Comparison of ENCODE assay signal across 8 cellular contexts in the genomic region with DNA sequence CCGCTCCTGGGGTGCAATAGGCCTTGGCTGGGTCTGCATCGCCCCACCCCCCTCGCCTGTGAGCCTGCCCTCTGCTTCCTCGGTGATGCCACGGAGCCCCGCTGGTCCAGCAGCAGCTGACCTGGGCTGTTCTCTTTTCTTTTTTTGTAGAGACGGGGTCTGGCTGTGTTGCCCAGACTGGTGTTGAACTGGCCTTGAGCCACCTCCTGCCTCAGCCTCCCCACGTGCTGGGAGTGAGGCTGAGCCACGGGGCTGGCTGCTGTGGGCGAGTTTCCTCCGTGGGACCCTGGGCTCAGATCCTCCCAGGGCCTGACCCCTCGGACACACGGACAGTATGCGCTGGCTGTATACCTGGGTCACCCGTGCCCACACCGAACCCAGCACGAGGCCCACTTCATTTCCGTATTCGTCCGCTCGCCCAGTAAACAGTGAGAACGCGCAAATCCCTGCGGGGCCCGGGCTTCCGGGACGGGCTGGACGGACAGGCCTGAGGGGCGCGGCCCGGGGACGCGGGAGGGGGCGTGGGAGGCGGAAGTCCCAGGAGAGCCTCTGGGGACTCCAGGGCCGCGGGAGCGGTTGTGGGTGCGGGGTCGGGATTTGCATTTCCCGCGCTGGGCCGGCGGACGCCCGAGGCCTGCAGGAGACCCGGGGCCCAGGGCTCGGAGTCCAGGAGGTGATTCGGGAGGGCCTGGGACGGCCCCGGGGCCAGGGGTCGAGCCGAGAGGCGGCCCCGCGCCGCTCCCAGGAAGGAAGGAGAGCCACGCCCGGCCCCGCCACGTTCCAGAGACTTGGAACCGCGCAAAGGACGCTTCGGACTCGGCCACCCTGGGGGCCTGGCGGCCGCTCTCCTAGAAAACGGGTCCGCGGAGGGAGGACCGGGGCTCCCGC. TPM values are rescaled to one million over a fixed set of nuclear protein-coding genes. Genes with fewer than 3 reads are reported as not detected.
A peak's percentile ranks its signal among the peaks of the same experiment; 100 is the strongest.
DNase-seq lines count a peak whose midpoint lies in the region; ATAC-seq and TF ChIP-seq lines count a peak whose summit lies in the region.

No MANE protein-coding gene starts in this region.

- no peak overlapping the region for H3K9ac ChIP-seq in IMR-90 (ENCODE audit: low read depth, low read length)

- no peak overlapping the region for H3K56ac ChIP-seq in IMR-90 (ENCODE audit: extremely low read depth, insufficient read depth, low read length)

- H3K36me3 ChIP-seq in IMR-90 (ENCODE audit: control insufficient read depth, insufficient read depth, low read length) = no peaks in the 10 kb centered on the region

- no peak overlapping the region for H4K91ac ChIP-seq in IMR-90 (ENCODE audit: insufficient read depth, low read depth, low read length)

- in situ Hi-C loops in IMR-90 (cut with MboI; ENCODE audit: low sequenced_read_pairs) = no loop called here

- H2AK9ac ChIP-seq in IMR-90 (replicated peaks; ENCODE audit: low read depth, low read length, poor library complexity) = peak overlapping the region; percentile 70

- H2BK20ac ChIP-seq in IMR-90 (ENCODE audit: low read depth, low read length) = no peak overlapping the region

- peaks cover 8% of the 10 kb centered on the region for H3K9me1 ChIP-seq in IMR-90 (ENCODE audit: insufficient read depth, low read length)

- H3K23ac ChIP-seq in IMR-90 (ENCODE audit: low read depth, low read length) = no peak overlapping the region

- no peak overlapping the region for H3K27ac ChIP-seq in IMR-90 (ENCODE audit: insufficient read depth, low read length)
- peak overlapping the region; percentile 82 for H3K27ac ChIP-seq in foreskin keratinocyte

- no peak overlapping the region; a peak in 1 of 4 replicates for H4K8ac ChIP-seq in IMR-90 (ENCODE audit: low read depth in 2 of 2, low read length in 2 of 2)

- no peak for TF ChIP-seq POLR2A in IMR-90 (IDR thresholded peaks at IDR 0.05; ENCODE audit: low read depth, low read length)

- H3K4me1 ChIP-seq in IMR-90 (ENCODE audit: control insufficient read depth, insufficient read depth, low read length) (peaks cover 7% of the 10 kb centered on the region), foreskin keratinocyte (peaks cover 18% of the 10 kb centered on the region)

- intact Hi-C loops in IMR-90 (cut with micrococcal nuclease) = no loop called here

- no peaks in the 10 kb centered on the region for H3K79me1 ChIP-seq in IMR-90 (ENCODE audit: low read depth in 1 of 2, low read length in 2 of 2)

- 77% methylated on average over 29 of the region's 73 CpGs; no CpG with 5 or more reads in 1 of the 2 experiments for WGBS in IMR-90 (ENCODE audit: extremely low coverage in 2 of 2, insufficient read length in 1 of 2), 2 experiments

- 0 out of 2 replicates have a peak overlapping the region, but pooled peaks have one; percentile 8 for H2BK120ac ChIP-seq in IMR-90 (ENCODE audit: low read depth, low read length)

- POLR2A ChIA-PET in IMR-90 (lab: Charles Lee; ENCODE audit: unreplicated experiment) = no interaction called here

- H3K4me3 ChIP-seq in IMR-90 (ENCODE audit: insufficient read depth, low read depth, low read length) (no peak overlapping the region), skeletal muscle cell (ENCODE audit: low read depth, low read length) (peak overlapping the region; percentile 35)

- TF ChIP-seq CTCF in IMR-90 (conservative IDR thresholded peaks at IDR 0.05; ENCODE audit: low read depth, low read length) (no peak), foreskin keratinocyte (conservative IDR thresholded peaks at IDR 0.05) (no peak)

- H2AK5ac ChIP-seq in IMR-90 (ENCODE audit: low read depth, low read length) = no peak overlapping the region

- H3K18ac ChIP-seq in IMR-90 (ENCODE audit: low read depth, low read length) = no peak overlapping the region

- dilution Hi-C loops in IMR-90 (cut with HindIII; ENCODE audit: low sequenced_read_pairs, unreplicated experiment) = no loop called here

- H2BK15ac ChIP-seq in IMR-90 (ENCODE audit: low read depth, low read length) = no peak overlapping the region

- CTCF ChIA-PET in IMR-90 (lab: Yijun Ruan, JAX) = no interaction called here

- H2AFZ ChIP-seq in IMR-90 (replicated peaks; ENCODE audit: low read length, poor library complexity) = peak overlapping the region; percentile 79

- no peak for DNase-seq in IMR-90
- no peak for DNase-seq in foreskin keratinocyte
- no peak for DNase-seq in skeletal muscle cell (ENCODE audit: low read depth)
- no peak for DNase-seq in NCI-H524 (lab: John Stamatoyannopoulos, UW)

- ATAC-seq in GM18867 (IDR thresholded peaks at IDR 0.05; ENCODE audit: unreplicated experiment) (peak; percentile 67), IMR-90 (ENCODE audit: low read depth) (peak; percentile 27), foreskin keratinocyte (peak; percentile 4), HG03045 (IDR thresholded peaks at IDR 0.05; ENCODE audit: unreplicated experiment) (no peak), GM18870 (IDR thresholded peaks at IDR 0.05; ENCODE audit: unreplicated experiment) (no peak), HG03175 (IDR thresholded peaks at IDR 0.05; ENCODE audit: unreplicated experiment) (no peak)

- BruUV-seq in IMR-90 (replicated peaks; lab: Mats Ljungman, UMichigan) = no TSS peak

- no peaks in the 10 kb centered on the region for H4K20me1 ChIP-seq in IMR-90 (ENCODE audit: insufficient read depth, low read length)

- H3K4me2 ChIP-seq in IMR-90 (ENCODE audit: low read depth, low read length) = no peak overlapping the region; the same call in 1 of the 2 replicates

- no peak overlapping the region for H2BK5ac ChIP-seq in IMR-90 (ENCODE audit: low read depth, low read length, poor library complexity, severe bottlenecking)

- no peak for TF ChIP-seq RAD21 in IMR-90 (IDR thresholded peaks at IDR 0.05; ENCODE audit: low read length)

- no peak overlapping the region for H3K14ac ChIP-seq in IMR-90 (replicated peaks; ENCODE audit: low read depth, low read length)

- no peak overlapping the region; the same call in 1 of the 2 replicates for H4K5ac ChIP-seq in IMR-90 (ENCODE audit: low read depth, low read length)

- H3K4ac ChIP-seq in IMR-90 (ENCODE audit: low read depth, low read length) = no peak overlapping the region; the same call in 1 of the 2 replicates

- no peaks in the 10 kb centered on the region; the same call in 1 of the 2 replicates for H3K9me3 ChIP-seq in IMR-90 (ENCODE audit: control insufficient read depth, insufficient read depth, low read length)

- H3K27me3 ChIP-seq in IMR-90 (ENCODE audit: control insufficient read depth, insufficient read depth, low read length) (no peaks in the 10 kb centered on the region), foreskin keratinocyte (no peaks in the 10 kb centered on the region)

TF ChIP-seq in IMR-90, 13 proteins besides CTCF, POLR2A, EP300 and RAD21:
- TF ChIP-seq FOS (IDR thresholded peaks at IDR 0.05; ENCODE audit: low read depth, low read length) = no peak
- no peak for TF ChIP-seq CEBPB (IDR thresholded peaks at IDR 0.05; ENCODE audit: low read depth, low read length)
- no peak for TF ChIP-seq NFE2L2 (IDR thresholded peaks at IDR 0.05; ENCODE audit: low read depth, low read length)
- no peak for TF ChIP-seq SMC3 (IDR thresholded peaks at IDR 0.05; ENCODE audit: low read depth, low read length)
- no peak for TF ChIP-seq BHLHE40 (IDR thresholded peaks at IDR 0.05; ENCODE audit: low read depth, low read length)
- TF ChIP-seq, protein P1, sequence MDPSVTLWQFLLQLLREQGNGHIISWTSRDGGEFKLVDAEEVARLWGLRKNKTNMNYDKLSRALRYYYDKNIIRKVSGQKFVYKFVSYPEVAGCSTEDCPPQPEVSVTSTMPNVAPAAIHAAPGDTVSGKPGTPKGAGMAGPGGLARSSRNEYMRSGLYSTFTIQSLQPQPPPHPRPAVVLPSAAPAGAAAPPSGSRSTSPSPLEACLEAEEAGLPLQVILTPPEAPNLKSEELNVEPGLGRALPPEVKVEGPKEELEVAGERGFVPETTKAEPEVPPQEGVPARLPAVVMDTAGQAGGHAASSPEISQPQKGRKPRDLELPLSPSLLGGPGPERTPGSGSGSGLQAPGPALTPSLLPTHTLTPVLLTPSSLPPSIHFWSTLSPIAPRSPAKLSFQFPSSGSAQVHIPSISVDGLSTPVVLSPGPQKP (IDR thresholded peaks at IDR 0.05; ENCODE audit: borderline replicate concordance, low read depth, low read length) = no peak
- no peak for TF ChIP-seq CHD1 (IDR thresholded peaks at IDR 0.05; ENCODE audit: low read depth, low read length)
- TF ChIP-seq, protein P2, sequence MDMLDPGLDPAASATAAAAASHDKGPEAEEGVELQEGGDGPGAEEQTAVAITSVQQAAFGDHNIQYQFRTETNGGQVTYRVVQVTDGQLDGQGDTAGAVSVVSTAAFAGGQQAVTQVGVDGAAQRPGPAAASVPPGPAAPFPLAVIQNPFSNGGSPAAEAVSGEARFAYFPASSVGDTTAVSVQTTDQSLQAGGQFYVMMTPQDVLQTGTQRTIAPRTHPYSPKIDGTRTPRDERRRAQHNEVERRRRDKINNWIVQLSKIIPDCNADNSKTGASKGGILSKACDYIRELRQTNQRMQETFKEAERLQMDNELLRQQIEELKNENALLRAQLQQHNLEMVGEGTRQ (IDR thresholded peaks at IDR 0.05; ENCODE audit: low read depth, low read length) = no peak
- TF ChIP-seq MAZ (IDR thresholded peaks at IDR 0.05; ENCODE audit: borderline replicate concordance, low read depth, low read length) = no peak
- no peak for TF ChIP-seq MXI1 (IDR thresholded peaks at IDR 0.05; ENCODE audit: borderline replicate concordance, low read depth, low read length)
- no peak for TF ChIP-seq RCOR1 (IDR thresholded peaks at IDR 0.05; ENCODE audit: insufficient replicate concordance, low read length)
- TF ChIP-seq MAFK (IDR thresholded peaks at IDR 0.05; ENCODE audit: low read depth, low read length) = no peak
- no peak for TF ChIP-seq RFX5 (IDR thresholded peaks at IDR 0.05; ENCODE audit: low read depth, low read length)

RNA-seq across cellular contexts. Expression of a gene that starts 57.8 kb away (rescaled TPM):
- total RNA-seq in IMR-90 (2012; rRNA removed) (93.4 and 155 TPM in 2 replicates), foreskin keratinocyte (119 and 121 TPM in 2 replicates)
- polyA plus RNA-seq in IMR-90 (2012; rRNA removed) (127 and 165 TPM in 2 replicates), foreskin keratinocyte (97.9 and 98.5 TPM in 2 replicates)
- polyA plus RNA-seq in IMR-90 (2012; cell fraction: cytosol; rRNA removed) = 56.9 and 61.4 TPM in 2 replicates
- polyA plus RNA-seq in IMR-90 (2012; cell fraction: nucleus; rRNA removed; ENCODE audit: low replicate concordance) = 52.2 and 98.8 TPM in 2 replicates

Comparison
In these comparisons a context has a peak if more than half of its experiments do, and no peak if none do; other contexts are left out.
1. ATAC-seq: peak in GM18867 (single experiment), IMR-90 (single experiment) and foreskin keratinocyte (single experiment); none in HG03045 (single experiment), GM18870 (single experiment) and HG03175 (single experiment).